Comparison of ENCODE assay signal across 31 cellular contexts in the genomic region with DNA sequence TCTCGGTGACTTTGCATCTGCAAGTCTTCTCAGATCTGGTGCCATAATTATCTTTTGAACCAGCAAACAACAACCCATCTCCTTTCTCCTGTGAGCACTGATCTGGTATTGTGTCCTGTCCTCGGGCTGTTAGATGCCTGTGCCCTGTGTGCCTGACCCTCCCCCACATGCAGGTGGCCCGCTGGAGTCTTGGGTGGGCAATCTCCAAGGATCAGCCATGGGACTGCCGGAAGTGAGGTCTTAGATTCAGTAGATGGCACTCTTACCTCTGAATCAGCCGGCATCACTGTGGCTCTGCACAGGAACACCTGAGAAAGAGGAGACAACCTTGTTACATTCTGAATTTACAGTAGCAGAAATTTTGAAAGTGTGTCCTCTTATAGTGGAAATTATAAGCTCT.
A peak's percentile ranks its signal among the peaks of the same experiment; 100 is the strongest.
DNase-seq lines count a peak whose midpoint lies in the region; ATAC-seq and TF ChIP-seq lines count a peak whose summit lies in the region.
"Had no signal": no experiment of that assay in that cellular context is flagged by ENCODE, and none has a peak within 500 bp of the region (broad histone marks: within the 10 kb centered on the region; RNA-seq: fewer than 3 reads in every experiment).

No MANE protein-coding gene starts in this region.

- H3K4me1 ChIP-seq in BLaER1 = peaks cover 47% of the 10 kb centered on the region
- H3K4me1 ChIP-seq: A549, adrenal gland, BE2C, Caco-2, colonic mucosa, right atrium auricular region, spleen, tibial nerve had no signal

- no peaks in the 10 kb centered on the region for H4K20me1 ChIP-seq in BLaER1

- no peaks in the 10 kb centered on the region; the same call in 1 of the 2 replicates for H3K27me3 ChIP-seq in BLaER1
- no peaks in the 10 kb centered on the region for H3K27me3 ChIP-seq in H7 (ENCODE audit: control insufficient read depth, insufficient read depth, low read length)
- H3K27me3 ChIP-seq: adrenal gland, BE2C, colonic mucosa, ovary, right atrium auricular region, spleen, tibial nerve had no signal

- DNase-seq in H7 (peak; percentile 57), NCI-H526 treated with DMSO at 0.1 percent for 48 hours (lab: John Stamatoyannopoulos, UW) (peak; percentile 14), islet precursor cell (peak; percentile 46), HK-2 (ENCODE audit: unreplicated experiment) (no peak), SIG-M5 treated with dmso at 0.1 percent for 504 hours (lab: John Stamatoyannopoulos, UW; ENCODE audit: unreplicated experiment) (no peak), KBM-7 (no peak)
- DNase-seq: activated naive CD4-positive, alpha-beta T cell; activated T-cell treated with anti-CD3 and anti-CD28 coated beads, Interleukin-2, amount 50 U/mL, for 1 hour; adrenal gland; BE2C; Caco-2; colonic mucosa; effector memory CD8-positive, alpha-beta T cell; EL; GOT3; naive thymus-derived CD8-positive, alpha-beta T cell; NCI-H82; OCI-M1; ovary; spleen; stimulated activated CD4-positive, alpha-beta T cell treated with anti-CD3 and anti-CD28 coated beads, Interleukin-4, amount 100 ng/mL, for 24 hours; stimulated activated naive CD8-positive, alpha-beta T cell treated with anti-CD3 and anti-CD28 coated beads, Interleukin-15, Interleukin-2, amounts not matched to agents 100 U/mL and 50 U/mL, for 24 hours; T1000 had no signal

- H3K4me3 ChIP-seq in BLaER1 (no peak overlapping the region), H7 (ENCODE audit: insufficient read depth, low read depth, low read length) (no peak overlapping the region)
- H3K4me3 ChIP-seq: A549, adrenal gland, colonic mucosa, K562, ovary, right atrium auricular region, spleen, tibial nerve had no signal

- no peak for ATAC-seq in GM18505 (IDR thresholded peaks at IDR 0.05; ENCODE audit: unreplicated experiment)
- ATAC-seq: A549; activated CD4-positive, CD25-positive, alpha-beta regulatory T cell treated with anti-CD3 and anti-CD28 coated beads, Interleukin-2, amount 50 U/mL, for 24 hours; effector memory CD8-positive, alpha-beta T cell; K562; naive thymus-derived CD8-positive, alpha-beta T cell; Right ventricle myocardium inferior; stimulated activated naive CD8-positive, alpha-beta T cell treated with anti-CD3 and anti-CD28 coated beads, Interleukin-15, Interleukin-2, amounts not matched to agents 100 U/mL and 50 U/mL, for 24 hours had no signal

- TF ChIP-seq POLR2A in GM18505 (IDR thresholded peaks at IDR 0.05; ENCODE audit: borderline replicate concordance, extremely low read depth, insufficient read depth, insufficient read length) = no peak

- in situ Hi-C loops in KBM-7 (cut with MboI; ENCODE audit: low pct_unique_long_range_greater_than_20kb, low sequenced_read_pairs) = no loop called here

- H3K36me3 ChIP-seq in BLaER1 (no peaks in the 10 kb centered on the region), H7 (replicated peaks; ENCODE audit: control insufficient read depth, insufficient read depth, low read length) (no peaks in the 10 kb centered on the region)
- H3K36me3 ChIP-seq: adrenal gland, BE2C, colonic mucosa, ovary, right atrium auricular region, spleen, tibial nerve had no signal

- peaks cover 5% of the 10 kb centered on the region; the same call in 1 of the 2 replicates for H3K9me3 ChIP-seq in BLaER1
- H3K9me3 ChIP-seq: A549, adrenal gland, BE2C, Caco-2, colonic mucosa, ovary, right atrium auricular region had no signal

- peak overlapping the region; percentile 62 for H3K4me2 ChIP-seq in BLaER1
- H3K4me2 ChIP-seq: A549 had no signal

- no peak overlapping the region for H3K27ac ChIP-seq in BLaER1
- H3K27ac ChIP-seq: A549, adrenal gland, colonic mucosa, ovary, right atrium auricular region, spleen, tibial nerve had no signal

- H3K9ac ChIP-seq in BLaER1 = no peak overlapping the region

Comparison
In these comparisons a context has a peak if more than half of its experiments do, and no peak if none do; other contexts are left out.
1. DNase-seq: peak in H7 (single experiment), NCI-H526 treated with DMSO at 0.1 percent for 48 hours (single experiment) and islet precursor cell (single experiment); none in HK-2 (single experiment), SIG-M5 treated with dmso at 0.1 percent for 504 hours (single experiment) and KBM-7 (single experiment).